1 cellular context compared by ENCODE assay signal in genomic region chr5:167573274-167574127, GRCh38.
TF ChIP-seq lines count a peak whose summit lies in the region.

No MANE protein-coding gene starts in this region.

TF ChIP-seq in H1, 55 proteins besides CTCF, POLR2A, EP300 and RAD21 (continued from another document):
- TF ChIP-seq CHD7 (IDR thresholded peaks at IDR 0.05; ENCODE audit: insufficient replicate concordance, low read length) (peak; percentile 69), SP1 (IDR thresholded peaks at IDR 0.05; ENCODE audit: low read depth, low read length) (0 out of 2 replicates have a peak, but pooled peaks have one; percentile 17), SAP30 (IDR thresholded peaks at IDR 0.05; ENCODE audit: insufficient read depth, insufficient replicate concordance, low read length) (no peak), PHF8 (conservative IDR thresholded peaks at IDR 0.05; ENCODE audit: low read depth, low read length) (no peak), RBBP5 (IDR thresholded peaks at IDR 0.05; ENCODE audit: borderline replicate concordance, low read depth, low read length) (no peak), TEAD4 (IDR thresholded peaks at IDR 0.05; ENCODE audit: low read depth, low read length) (no peak), TCF12 (IDR thresholded peaks at IDR 0.05; ENCODE audit: low read depth, low read length) (no peak), EGR1 (IDR thresholded peaks at IDR 0.05; ENCODE audit: borderline replicate concordance, low read depth, low read length) (no peak), RXRA (IDR thresholded peaks at IDR 0.05; ENCODE audit: insufficient read depth, low read depth, low read length) (no peak), MAFK (IDR thresholded peaks at IDR 0.05; ENCODE audit: low read depth, low read length) (no peak), POU5F1 (IDR thresholded peaks at IDR 0.05; ENCODE audit: low read depth, low read length) (no peak), RFX5 (IDR thresholded peaks at IDR 0.05; ENCODE audit: borderline replicate concordance, low read depth, low read length) (no peak), SRF (IDR thresholded peaks at IDR 0.05; ENCODE audit: low read depth, low read length) (no peak), BCL11A (IDR thresholded peaks at IDR 0.05; ENCODE audit: low read depth in 2 of 2, low read length in 2 of 2) (no peak), CHD1 (IDR thresholded peaks at IDR 0.05; ENCODE audit: low read depth, low read length) (no peak), RNF2 (IDR thresholded peaks at IDR 0.05; ENCODE audit: borderline replicate concordance, low read depth, low read length, missing control alignments, poor library complexity, severe bottlenecking) (no peak), TAF1 (IDR thresholded peaks at IDR 0.05; ENCODE audit: low read depth, low read length) (peak; percentile 70; the same call in 1 of the 2 replicates), GABPA (IDR thresholded peaks at IDR 0.05; ENCODE audit: borderline replicate concordance, insufficient read depth, low read length) (no peak), BRCA1 (IDR thresholded peaks at IDR 0.05; ENCODE audit: low read depth, low read length) (no peak), EZH2 (IDR thresholded peaks at IDR 0.05; ENCODE audit: low read depth, low read length, severe bottlenecking) (no peak), SUZ12 (IDR thresholded peaks at IDR 0.05; ENCODE audit: low read length) (no peak), TBP (IDR thresholded peaks at IDR 0.05; ENCODE audit: low read depth, low read length) (peak; percentile 61; the same call in 1 of the 2 replicates), BACH1 (IDR thresholded peaks at IDR 0.05; ENCODE audit: low read length) (no peak), TAF7 (optimal IDR thresholded peaks at IDR 0.05; ENCODE audit: borderline replicate concordance, low read depth, low read length) (peak; percentile 65), POLR2AphosphoS5 (IDR thresholded peaks at IDR 0.05; ENCODE audit: low read depth, low read length) (peak; percentile 37; the same call in 1 of the 2 replicates), HDAC2 (IDR thresholded peaks at IDR 0.05; ENCODE audit: borderline replicate concordance in 1 of 2, low read depth in 2 of 2, low read length in 2 of 2) (no peak; a peak in 1 of 4 replicates), CREB1 (IDR thresholded peaks at IDR 0.05) (no peak), HDAC6 (IDR thresholded peaks at IDR 0.05; ENCODE audit: low read depth, low read length) (no peak), JUN (IDR thresholded peaks at IDR 0.05; ENCODE audit: low read depth, low read length) (no peak), NRF1 (IDR thresholded peaks at IDR 0.05; ENCODE audit: low read depth, low read length) (no peak), CHD2 (IDR thresholded peaks at IDR 0.05; ENCODE audit: low read length) (no peak), FOSL1 (IDR thresholded peaks at IDR 0.05; ENCODE audit: insufficient read depth, low read depth, low read length) (no peak), ASH2L (IDR thresholded peaks at IDR 0.05; ENCODE audit: low read length) (peak; percentile 74), CBX8 (IDR thresholded peaks at IDR 0.05; ENCODE audit: borderline replicate concordance, low read depth, low read length) (no peak), SP4 (IDR thresholded peaks at IDR 0.05; ENCODE audit: low read length) (no peak), ZNF274 (IDR thresholded peaks at IDR 0.05; ENCODE audit: borderline replicate concordance, extremely low read depth, low read length) (no peak), KDM4A (IDR thresholded peaks at IDR 0.05; ENCODE audit: low read depth, low read length, severe bottlenecking) (no peak), KDM1A (IDR thresholded peaks at IDR 0.05; ENCODE audit: borderline replicate concordance, low read length) (no peak), YY1 (IDR thresholded peaks at IDR 0.05; ENCODE audit: low read depth, low read length) (no peak)
- TF ChIP-seq, protein P1, sequence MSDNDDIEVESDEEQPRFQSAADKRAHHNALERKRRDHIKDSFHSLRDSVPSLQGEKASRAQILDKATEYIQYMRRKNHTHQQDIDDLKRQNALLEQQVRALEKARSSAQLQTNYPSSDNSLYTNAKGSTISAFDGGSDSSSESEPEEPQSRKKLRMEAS (IDR thresholded peaks at IDR 0.05): no peak
- TF ChIP-seq, protein P2, sequence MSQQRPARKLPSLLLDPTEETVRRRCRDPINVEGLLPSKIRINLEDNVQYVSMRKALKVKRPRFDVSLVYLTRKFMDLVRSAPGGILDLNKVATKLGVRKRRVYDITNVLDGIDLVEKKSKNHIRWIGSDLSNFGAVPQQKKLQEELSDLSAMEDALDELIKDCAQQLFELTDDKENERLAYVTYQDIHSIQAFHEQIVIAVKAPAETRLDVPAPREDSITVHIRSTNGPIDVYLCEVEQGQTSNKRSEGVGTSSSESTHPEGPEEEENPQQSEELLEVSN (IDR thresholded peaks at IDR 0.05): no peak
- TF ChIP-seq, protein P3, sequence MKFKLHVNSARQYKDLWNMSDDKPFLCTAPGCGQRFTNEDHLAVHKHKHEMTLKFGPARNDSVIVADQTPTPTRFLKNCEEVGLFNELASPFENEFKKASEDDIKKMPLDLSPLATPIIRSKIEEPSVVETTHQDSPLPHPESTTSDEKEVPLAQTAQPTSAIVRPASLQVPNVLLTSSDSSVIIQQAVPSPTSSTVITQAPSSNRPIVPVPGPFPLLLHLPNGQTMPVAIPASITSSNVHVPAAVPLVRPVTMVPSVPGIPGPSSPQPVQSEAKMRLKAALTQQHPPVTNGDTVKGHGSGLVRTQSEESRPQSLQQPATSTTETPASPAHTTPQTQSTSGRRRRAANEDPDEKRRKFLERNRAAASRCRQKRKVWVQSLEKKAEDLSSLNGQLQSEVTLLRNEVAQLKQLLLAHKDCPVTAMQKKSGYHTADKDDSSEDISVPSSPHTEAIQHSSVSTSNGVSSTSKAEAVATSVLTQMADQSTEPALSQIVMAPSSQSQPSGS (IDR thresholded peaks at IDR 0.05; ENCODE audit: low read length): no peak
- TF ChIP-seq, protein P4, sequence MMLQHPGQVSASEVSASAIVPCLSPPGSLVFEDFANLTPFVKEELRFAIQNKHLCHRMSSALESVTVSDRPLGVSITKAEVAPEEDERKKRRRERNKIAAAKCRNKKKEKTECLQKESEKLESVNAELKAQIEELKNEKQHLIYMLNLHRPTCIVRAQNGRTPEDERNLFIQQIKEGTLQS (IDR thresholded peaks at IDR 0.05; ENCODE audit: insufficient read depth, low read depth, low read length): no peak
- TF ChIP-seq, protein P5, sequence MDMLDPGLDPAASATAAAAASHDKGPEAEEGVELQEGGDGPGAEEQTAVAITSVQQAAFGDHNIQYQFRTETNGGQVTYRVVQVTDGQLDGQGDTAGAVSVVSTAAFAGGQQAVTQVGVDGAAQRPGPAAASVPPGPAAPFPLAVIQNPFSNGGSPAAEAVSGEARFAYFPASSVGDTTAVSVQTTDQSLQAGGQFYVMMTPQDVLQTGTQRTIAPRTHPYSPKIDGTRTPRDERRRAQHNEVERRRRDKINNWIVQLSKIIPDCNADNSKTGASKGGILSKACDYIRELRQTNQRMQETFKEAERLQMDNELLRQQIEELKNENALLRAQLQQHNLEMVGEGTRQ (IDR thresholded peaks at IDR 0.05; ENCODE audit: low read length): no peak
TF ChIP-seq in H1: peak in this region for 8.
